In genomic region chr3:119625451-119626153, GRCh38 we compare ENCODE assay signal across 15 cellular contexts. TPM values are rescaled to one million over a fixed set of nuclear protein-coding genes. Genes with fewer than 3 reads are reported as not detected.
DNase-seq lines count a peak whose midpoint lies in the region; ATAC-seq and TF ChIP-seq lines count a peak whose summit lies in the region.
"Had no signal": no experiment of that assay in that cellular context is flagged by ENCODE, and none has a peak within 500 bp of the region (broad histone marks: within the 10 kb centered on the region; RNA-seq: fewer than 3 reads in every experiment).

No MANE protein-coding gene starts in this region.

- H3K9me3 ChIP-seq in Caco-2 (no peaks in the 10 kb centered on the region), trophoblast cell (ENCODE audit: insufficient read depth, low read depth, low read length) (peaks cover 1% of the 10 kb centered on the region), colonic mucosa (no peaks in the 10 kb centered on the region)
- H3K9me3 ChIP-seq: MG63 had no signal

- peaks cover 11% of the 10 kb centered on the region for H3K79me1 ChIP-seq in trophoblast cell (ENCODE audit: low read length)

- H2BK12ac ChIP-seq in trophoblast cell (ENCODE audit: low read length): no peak overlapping the region

- H3K36me3 ChIP-seq in Caco-2 (ENCODE audit: control insufficient read depth, insufficient read depth, low read length) (no peaks in the 10 kb centered on the region), trophoblast cell (ENCODE audit: control insufficient read depth in 1 of 2, insufficient read depth in 2 of 2, low read length in 2 of 2) (no peaks in the 10 kb centered on the region), colonic mucosa (no peaks in the 10 kb centered on the region)
- H3K36me3 ChIP-seq: MG63 had no signal

- H3K27ac Mint-ChIP-seq in Caco-2 (ENCODE audit: unreplicated experiment): peak overlapping the region; percentile 36
- H3K27ac Mint-ChIP-seq in IgD-negative memory B cell: no peak overlapping the region
- H3K27ac Mint-ChIP-seq in memory B cell: peak overlapping the region; percentile 80

- H3K27me3 Mint-ChIP-seq in Caco-2 (ENCODE audit: insufficient read depth, unreplicated experiment) (no peaks in the 10 kb centered on the region), IgD-negative memory B cell (no peaks in the 10 kb centered on the region), memory B cell (no peaks in the 10 kb centered on the region)

- no peak overlapping the region for H3K23ac ChIP-seq in trophoblast cell (ENCODE audit: low read length)

- peak overlapping the region; percentile 35 for H2AFZ ChIP-seq in trophoblast cell (ENCODE audit: insufficient read depth, low read length, poor library complexity)

- H4K8ac ChIP-seq in trophoblast cell (ENCODE audit: low read depth, low read length): no peak overlapping the region

- no TSS peak for BruUV-seq in Caco-2 (replicated peaks; lab: Mats Ljungman, UMichigan)

- no peak overlapping the region for H3K4me2 ChIP-seq in trophoblast cell (ENCODE audit: low read length)

- no peak overlapping the region for H3K27ac ChIP-seq in trophoblast cell (ENCODE audit: low read depth, low read length)
- no peak overlapping the region for H3K27ac ChIP-seq in colonic mucosa

- H3K36me3 Mint-ChIP-seq in Caco-2 (ENCODE audit: insufficient read depth, unreplicated experiment) (no peaks in the 10 kb centered on the region), IgD-negative memory B cell (no peaks in the 10 kb centered on the region), memory B cell (no peaks in the 10 kb centered on the region)
- H3K36me3 Mint-ChIP-seq: CD8-positive, alpha-beta memory T cell had no signal

- ATAC-seq in memory B cell (ENCODE audit: low read depth) (no peak), HG02763 (IDR thresholded peaks at IDR 0.05; ENCODE audit: unreplicated experiment) (no peak)

- H3K4me1 Mint-ChIP-seq in Caco-2 (ENCODE audit: low read depth, unreplicated experiment) (peaks cover 2% of the 10 kb centered on the region), IgD-negative memory B cell (peaks cover 33 to 41% (median 37%) of the 10 kb centered on the region in 3 donors), memory B cell (peaks cover 34% of the 10 kb centered on the region)

- H3K4me3 ChIP-seq in Caco-2 (ENCODE audit: low read depth, low read length): no peak overlapping the region
- no peak overlapping the region for H3K4me3 ChIP-seq in trophoblast cell (ENCODE audit: low read depth, low read length)
- no peak overlapping the region for H3K4me3 ChIP-seq in colonic mucosa
- H3K4me3 ChIP-seq: MG63 had no signal

- H3K9ac ChIP-seq in trophoblast cell (ENCODE audit: low read length) (no peak overlapping the region), colonic mucosa (ENCODE audit: low read depth in 2 of 2, low read length in 2 of 2) (no peak overlapping the region)

- H4K91ac ChIP-seq in trophoblast cell (ENCODE audit: low read depth, low read length): no peak overlapping the region

- no peak overlapping the region for H3K4ac ChIP-seq in trophoblast cell (ENCODE audit: low read depth, low read length)

- intact Hi-C loops in Caco-2 (cut with micrococcal nuclease; ENCODE audit: unreplicated experiment) (no loop called here), colonic mucosa (cut with DNase I) (no loop called here)

- H3K4me3 Mint-ChIP-seq in Caco-2 (ENCODE audit: unreplicated experiment): no peak overlapping the region
- peak overlapping the region in 3 of 4 donors; percentile 6 to 43 (median 28) for H3K4me3 Mint-ChIP-seq in IgD-negative memory B cell
- no peak overlapping the region for H3K4me3 Mint-ChIP-seq in memory B cell

- H3K27me3 ChIP-seq in Caco-2 (replicated peaks; ENCODE audit: control insufficient read depth, insufficient read depth, low read length): no peaks in the 10 kb centered on the region
- no peaks in the 10 kb centered on the region for H3K27me3 ChIP-seq in trophoblast cell (ENCODE audit: insufficient read depth, low read length)
- H3K27me3 ChIP-seq in colonic mucosa: no peaks in the 10 kb centered on the region
- H3K27me3 ChIP-seq: MG63 had no signal

- no CpG with 5 or more reads among the region's 8 CpGs for WGBS in trophoblast cell (ENCODE audit: extremely low coverage, insufficient coverage, insufficient read length)

- CTCF ChIA-PET in Caco-2 (lab: Charles Lee): no interaction called here

- POLR2A ChIA-PET in Caco-2 (lab: Charles Lee): no interaction called here

- H3K18ac ChIP-seq in trophoblast cell (ENCODE audit: low read length): peak overlapping the region; percentile 61

- no peaks in the 10 kb centered on the region for H3K9me3 Mint-ChIP-seq in Caco-2 (ENCODE audit: unreplicated experiment)
- H3K9me3 Mint-ChIP-seq in IgD-negative memory B cell: no peaks in the 10 kb centered on the region
- H3K9me3 Mint-ChIP-seq in memory B cell: no peaks in the 10 kb centered on the region
- H3K9me3 Mint-ChIP-seq: CD8-positive, alpha-beta memory T cell had no signal

- H3K4me1 ChIP-seq in Caco-2 (no peaks in the 10 kb centered on the region), trophoblast cell (ENCODE audit: control insufficient read depth in 1 of 2, insufficient read depth in 2 of 2, low read length in 2 of 2) (peaks cover 11 to 15% of the 10 kb centered on the region in 2 experiments), colonic mucosa (no peaks in the 10 kb centered on the region)

- TF ChIP-seq CTCF in Caco-2 (IDR thresholded peaks at IDR 0.05; ENCODE audit: insufficient read depth in 1 of 2, low read depth in 1 of 2, low read length in 1 of 2, severe bottlenecking in 1 of 2, unreplicated experiment in 1 of 2): no peak
- no peak for TF ChIP-seq CTCF in colonic mucosa (IDR thresholded peaks at IDR 0.05)

- no peak overlapping the region for H2BK120ac ChIP-seq in trophoblast cell (ENCODE audit: insufficient read depth, low read length, poor library complexity)

- H3K79me2 ChIP-seq in trophoblast cell (ENCODE audit: control insufficient read depth, insufficient read depth, low read length, poor library complexity): no peaks in the 10 kb centered on the region

- no peak overlapping the region for H2BK5ac ChIP-seq in trophoblast cell (ENCODE audit: low read depth, low read length, poor library complexity)

- no peak for DNase-seq in Caco-2
- DNase-seq in memory B cell (ENCODE audit: low spot score in 2 of 2): no peak
- peak; percentile 40 to 55 for DNase-seq in trophoblast cell
- DNase-seq in colonic mucosa: no peak
- no peak for DNase-seq in NCI-H526 (lab: John Stamatoyannopoulos, UW)
- DNase-seq: CD8-positive, alpha-beta memory T cell; HCEC 1CT; KG1; MG63; NCI-H1092 treated with DMSO at 0.1 percent for 48 hours; NCI-H1694 treated with DMSO at 0.1 percent for 48 hours; NCI-H345 had no signal

- no peak overlapping the region for H4K12ac ChIP-seq in trophoblast cell (ENCODE audit: low read depth, low read length)

- H3K14ac ChIP-seq in trophoblast cell (ENCODE audit: low read length): no peak overlapping the region

- H2AK5ac ChIP-seq in trophoblast cell (ENCODE audit: low read length): no peak overlapping the region

RNA-seq across cellular contexts. Expression of gene PLA1A, which starts 27.9 kb away (rescaled TPM):
- 0.46 and 0.75 TPM in 2 replicates for total RNA-seq in Caco-2 (2022)
- not detected for polyA plus RNA-seq in IgD-negative memory B cell
- polyA plus RNA-seq in trophoblast cell (2013): 0.03 and 0.05 TPM in 2 replicates
- total RNA-seq in colonic mucosa: 1 to 10 TPM in 1 of 2 donors, under 1 TPM in 1; 0.58 to 1.3 TPM
- polyA plus RNA-seq: BJ; CD8-positive, alpha-beta memory T cell had no signal

RNA-seq across cellular contexts. Expression of gene POPDC2, which starts 34.8 kb away (rescaled TPM):
- 0.77 and 1.4 TPM in 2 replicates for total RNA-seq in Caco-2 (2022)
- 2.2 TPM for polyA plus RNA-seq in IgD-negative memory B cell
- polyA plus RNA-seq in trophoblast cell (2013): 22.8 and 25.3 TPM in 2 replicates
- total RNA-seq in colonic mucosa: 10 to 100 TPM in 1 of 2 donors, 1 to 10 TPM in 1; 1.3 to 26.3 TPM

RNA-seq across cellular contexts. Expression of gene ADPRH, which starts 46.3 kb away (rescaled TPM):
- 2.8 TPM in 2 replicates for total RNA-seq in Caco-2 (2022)
- 29.2 TPM for polyA plus RNA-seq in IgD-negative memory B cell
- 2.3 and 2.5 TPM in 2 replicates for polyA plus RNA-seq in trophoblast cell (2013)
- 1 to 10 TPM; 2.0 to 3.3 TPM for total RNA-seq in colonic mucosa

RNA-seq across cellular contexts. Expression of gene COX17, which starts 51.6 kb away (rescaled TPM):
- 43.6 and 44.9 TPM in 2 replicates for total RNA-seq in Caco-2 (2022)
- 124 TPM for polyA plus RNA-seq in IgD-negative memory B cell
- 106 and 109 TPM in 2 replicates for polyA plus RNA-seq in trophoblast cell (2013)
- 10 to 100 TPM; 53.5 to 64.5 TPM for total RNA-seq in colonic mucosa

Comparison
In these comparisons a context has a peak if more than half of its experiments do, and no peak if none do; other contexts are left out.
1. DNase-seq: peak in trophoblast cell (2 of 2); none in Caco-2 (0 of 2), memory B cell (0 of 2), colonic mucosa (single experiment) and NCI-H526 (0 of 2).
2. H3K27ac Mint-ChIP-seq: peak in Caco-2 (single experiment) and memory B cell (single experiment); none in IgD-negative memory B cell (0 of 3).
3. H3K4me3 Mint-ChIP-seq: peak in IgD-negative memory B cell (3 of 4); none in Caco-2 (single experiment) and memory B cell (single experiment).